1 cellular context compared by ENCODE assay signal in the genomic region with DNA sequence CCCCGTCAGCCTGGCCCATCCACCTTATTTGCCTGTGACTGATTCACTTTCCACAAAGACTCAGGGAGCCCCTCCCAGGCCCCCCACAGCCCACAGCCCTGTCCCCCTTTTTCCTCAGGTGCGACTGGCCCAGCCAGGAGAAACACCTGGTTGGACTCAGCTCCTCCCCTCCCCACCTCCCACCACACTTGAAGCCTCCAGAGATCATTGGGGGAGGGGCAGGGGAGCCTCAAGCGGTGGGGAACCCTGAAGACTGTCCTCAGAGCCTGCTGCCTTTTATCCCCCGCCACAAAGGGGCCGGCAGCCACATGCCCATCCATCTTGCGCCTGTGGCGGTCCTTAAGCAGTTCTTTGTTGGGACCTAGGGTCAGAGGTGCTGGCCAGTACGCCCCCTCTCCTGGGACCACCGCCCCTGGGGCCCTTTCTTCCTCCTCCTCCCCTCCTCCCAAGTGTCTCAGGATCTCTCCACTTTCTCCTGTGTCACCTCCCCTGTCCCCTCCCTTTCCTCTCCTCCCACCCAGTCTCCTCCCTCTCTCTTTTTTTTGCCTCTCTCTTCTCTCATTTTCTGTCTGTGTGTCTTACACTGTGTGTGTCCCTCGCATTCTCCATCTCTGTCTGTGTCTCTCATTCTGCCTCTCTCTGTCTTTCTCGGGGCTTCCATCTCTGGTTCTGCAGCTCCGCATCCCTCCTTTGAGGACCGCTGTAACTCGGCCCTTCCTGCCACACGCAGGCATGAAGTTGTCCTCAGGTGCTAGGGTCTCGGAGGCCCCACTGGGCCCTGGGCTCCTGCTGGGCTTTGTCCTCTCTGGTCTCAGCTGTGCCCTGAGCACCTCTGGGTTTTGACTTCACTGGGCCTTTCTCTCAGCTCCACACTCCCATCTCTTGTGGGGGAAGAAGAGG.
TF ChIP-seq lines count a peak whose summit lies in the region.

No MANE protein-coding gene starts in this region.

TF ChIP-seq in HEK293, 187 proteins besides CTCF, POLR2A, EP300 and RAD21 (continued from another document):
- TF ChIP-seq, protein P1, sequence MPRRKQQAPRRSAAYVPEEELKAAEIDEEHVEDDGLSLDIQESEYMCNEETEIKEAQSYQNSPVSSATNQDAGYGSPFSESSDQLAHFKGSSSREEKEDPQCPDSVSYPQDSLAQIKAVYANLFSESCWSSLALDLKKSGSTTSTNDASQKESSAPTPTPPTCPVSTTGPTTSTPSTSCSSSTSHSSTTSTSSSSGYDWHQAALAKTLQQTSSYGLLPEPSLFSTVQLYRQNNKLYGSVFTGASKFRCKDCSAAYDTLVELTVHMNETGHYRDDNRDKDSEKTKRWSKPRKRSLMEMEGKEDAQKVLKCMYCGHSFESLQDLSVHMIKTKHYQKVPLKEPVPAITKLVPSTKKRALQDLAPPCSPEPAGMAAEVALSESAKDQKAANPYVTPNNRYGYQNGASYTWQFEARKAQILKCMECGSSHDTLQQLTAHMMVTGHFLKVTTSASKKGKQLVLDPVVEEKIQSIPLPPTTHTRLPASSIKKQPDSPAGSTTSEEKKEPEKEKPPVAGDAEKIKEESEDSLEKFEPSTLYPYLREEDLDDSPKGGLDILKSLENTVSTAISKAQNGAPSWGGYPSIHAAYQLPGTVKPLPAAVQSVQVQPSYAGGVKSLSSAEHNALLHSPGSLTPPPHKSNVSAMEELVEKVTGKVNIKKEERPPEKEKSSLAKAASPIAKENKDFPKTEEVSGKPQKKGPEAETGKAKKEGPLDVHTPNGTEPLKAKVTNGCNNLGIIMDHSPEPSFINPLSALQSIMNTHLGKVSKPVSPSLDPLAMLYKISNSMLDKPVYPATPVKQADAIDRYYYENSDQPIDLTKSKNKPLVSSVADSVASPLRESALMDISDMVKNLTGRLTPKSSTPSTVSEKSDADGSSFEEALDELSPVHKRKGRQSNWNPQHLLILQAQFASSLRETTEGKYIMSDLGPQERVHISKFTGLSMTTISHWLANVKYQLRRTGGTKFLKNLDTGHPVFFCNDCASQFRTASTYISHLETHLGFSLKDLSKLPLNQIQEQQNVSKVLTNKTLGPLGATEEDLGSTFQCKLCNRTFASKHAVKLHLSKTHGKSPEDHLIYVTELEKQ (tag by site-specific recombination; IDR thresholded peaks at IDR 0.05; ENCODE audit: borderline replicate concordance) = no peak
- TF ChIP-seq TCF7L2 (IDR thresholded peaks at IDR 0.05; ENCODE audit: borderline replicate concordance, low read depth, low read length) (peak; percentile 73; the same call in 1 of the 2 replicates), ZNF302 (tag by site-specific recombination; IDR thresholded peaks at IDR 0.05; ENCODE audit: low read depth) (no peak), ZNF146 (tag by site-specific recombination; IDR thresholded peaks at IDR 0.05) (no peak), ZNF600 (tag by site-specific recombination; IDR thresholded peaks at IDR 0.05) (no peak), BCL11B (tag by site-specific recombination; IDR thresholded peaks at IDR 0.05; ENCODE audit: low read depth) (0 out of 2 replicates have a peak, but pooled peaks have one; percentile 34), ZNF175 (tag by site-specific recombination; IDR thresholded peaks at IDR 0.05) (no peak), ZNF433 (tag by site-specific recombination; IDR thresholded peaks at IDR 0.05; ENCODE audit: low read depth) (no peak), PRDM1 (tag by site-specific recombination; IDR thresholded peaks at IDR 0.05) (peak; percentile 85), IKZF3 (tag by site-specific recombination; IDR thresholded peaks at IDR 0.05) (0 out of 2 replicates have a peak, but pooled peaks have one; percentile 8), ZNF391 (tag by site-specific recombination; IDR thresholded peaks at IDR 0.05; ENCODE audit: borderline replicate concordance, low read depth) (no peak), ZNF214 (tag by site-specific recombination; IDR thresholded peaks at IDR 0.05; ENCODE audit: borderline replicate concordance) (no peak), ZNF274 (IDR thresholded peaks at IDR 0.05; ENCODE audit: low read length) (no peak), ZNF274 (tag by site-specific recombination; IDR thresholded peaks at IDR 0.05; ENCODE audit: borderline replicate concordance) (no peak), ZNF138 (tag by site-specific recombination; IDR thresholded peaks at IDR 0.05; ENCODE audit: borderline replicate concordance) (no peak)
- TF ChIP-seq, protein P2, sequence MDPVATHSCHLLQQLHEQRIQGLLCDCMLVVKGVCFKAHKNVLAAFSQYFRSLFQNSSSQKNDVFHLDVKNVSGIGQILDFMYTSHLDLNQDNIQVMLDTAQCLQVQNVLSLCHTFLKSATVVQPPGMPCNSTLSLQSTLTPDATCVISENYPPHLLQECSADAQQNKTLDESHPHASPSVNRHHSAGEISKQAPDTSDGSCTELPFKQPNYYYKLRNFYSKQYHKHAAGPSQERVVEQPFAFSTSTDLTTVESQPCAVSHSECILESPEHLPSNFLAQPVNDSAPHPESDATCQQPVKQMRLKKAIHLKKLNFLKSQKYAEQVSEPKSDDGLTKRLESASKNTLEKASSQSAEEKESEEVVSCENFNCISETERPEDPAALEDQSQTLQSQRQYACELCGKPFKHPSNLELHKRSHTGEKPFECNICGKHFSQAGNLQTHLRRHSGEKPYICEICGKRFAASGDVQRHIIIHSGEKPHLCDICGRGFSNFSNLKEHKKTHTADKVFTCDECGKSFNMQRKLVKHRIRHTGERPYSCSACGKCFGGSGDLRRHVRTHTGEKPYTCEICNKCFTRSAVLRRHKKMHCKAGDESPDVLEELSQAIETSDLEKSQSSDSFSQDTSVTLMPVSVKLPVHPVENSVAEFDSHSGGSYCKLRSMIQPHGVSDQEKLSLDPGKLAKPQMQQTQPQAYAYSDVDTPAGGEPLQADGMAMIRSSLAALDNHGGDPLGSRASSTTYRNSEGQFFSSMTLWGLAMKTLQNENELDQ (tag by site-specific recombination; IDR thresholded peaks at IDR 0.05; ENCODE audit: low read depth) = no peak
- TF ChIP-seq, protein P3, sequence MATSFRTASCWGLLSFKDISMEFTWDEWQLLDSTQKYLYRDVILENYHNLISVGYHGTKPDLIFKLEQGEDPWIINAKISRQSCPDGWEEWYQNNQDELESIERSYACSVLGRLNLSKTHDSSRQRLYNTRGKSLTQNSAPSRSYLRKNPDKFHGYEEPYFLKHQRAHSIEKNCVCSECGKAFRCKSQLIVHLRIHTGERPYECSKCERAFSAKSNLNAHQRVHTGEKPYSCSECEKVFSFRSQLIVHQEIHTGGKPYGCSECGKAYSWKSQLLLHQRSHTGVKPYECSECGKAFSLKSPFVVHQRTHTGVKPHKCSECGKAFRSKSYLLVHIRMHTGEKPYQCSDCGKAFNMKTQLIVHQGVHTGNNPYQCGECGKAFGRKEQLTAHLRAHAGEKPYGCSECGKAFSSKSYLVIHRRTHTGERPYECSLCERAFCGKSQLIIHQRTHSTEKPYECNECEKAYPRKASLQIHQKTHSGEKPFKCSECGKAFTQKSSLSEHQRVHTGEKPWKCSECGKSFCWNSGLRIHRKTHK (tag by site-specific recombination; IDR thresholded peaks at IDR 0.05) = no peak
